ENCODE assay signal across 9 cellular contexts in the genomic region with DNA sequence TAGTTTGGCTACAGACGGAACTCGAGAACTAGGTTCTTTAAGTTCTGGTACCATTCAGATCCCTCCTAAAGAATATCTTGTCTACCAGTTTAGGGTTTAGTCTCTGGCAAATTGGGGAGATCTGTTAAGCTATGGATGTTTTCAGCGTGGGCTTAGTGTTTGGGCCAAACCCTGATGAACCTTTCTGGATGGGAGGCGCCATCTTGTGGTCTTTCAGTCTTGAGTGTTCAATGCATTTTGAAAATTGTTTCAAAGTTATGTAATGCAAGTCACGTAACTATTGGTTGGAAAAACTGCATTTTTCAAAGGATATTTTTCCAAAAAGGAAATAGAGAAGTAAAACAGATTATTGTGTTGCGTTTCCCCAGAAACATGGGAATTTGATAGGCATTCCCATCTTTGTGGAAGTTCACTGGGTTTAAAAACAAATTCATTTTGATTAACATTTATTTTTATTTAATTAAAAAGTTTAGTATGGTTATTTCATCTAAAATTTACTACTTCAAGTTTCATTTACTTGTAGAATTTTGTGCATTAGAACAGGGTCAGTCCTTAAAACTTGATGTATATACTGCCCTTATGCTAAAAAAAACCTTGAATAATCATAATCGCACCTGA.
DNase-seq lines count a peak whose midpoint lies in the region; ATAC-seq, FAIRE-seq and TF ChIP-seq lines count a peak whose summit lies in the region.
"Had no signal": no experiment of that assay in that cellular context is flagged by ENCODE, and none has a peak within 500 bp of the region (broad histone marks: within the 10 kb centered on the region; RNA-seq: fewer than 3 reads in every experiment).

No MANE protein-coding gene starts in this region.

- H3K4me1 Mint-ChIP-seq in neural progenitor cell = peaks cover 2% of the 10 kb centered on the region
- H3K4me1 Mint-ChIP-seq: activated naive CD8-positive, alpha-beta T cell treated with anti-CD3 and anti-CD28 coated beads, Interleukin-2, amount 10 ng/mL, durations not matched to agents 7 days and 5 days had no signal

- no peak overlapping the region for H3K4me3 Mint-ChIP-seq in neural progenitor cell
- H3K4me3 Mint-ChIP-seq: activated naive CD8-positive, alpha-beta T cell treated with anti-CD3 and anti-CD28 coated beads, Interleukin-2, amount 10 ng/mL, durations not matched to agents 7 days and 5 days had no signal

- TF ChIP-seq CTCF in Peyer's patch (IDR thresholded peaks at IDR 0.05) (peak in 4 of 6 experiments; percentile 33 to 48 (median 40)), epithelial cell of proximal tubule (conservative IDR thresholded peaks at IDR 0.05; ENCODE audit: low read depth, low read length) (peak; percentile 89), neural progenitor cell (IDR thresholded peaks at IDR 0.05) (peak; percentile 78)

- FAIRE-seq in HTR-8/SVneo (lab: Jason Lieb, UNC) = no peak

- H3K4me1 ChIP-seq in Peyer's patch (no peaks in the 10 kb centered on the region), neural progenitor cell (no peaks in the 10 kb centered on the region)

- peak; percentile 46 to 74 for DNase-seq in NCI-H524 (lab: John Stamatoyannopoulos, UW)
- no peak for DNase-seq in NCI-H524 treated with DMSO at 0.1 percent for 48 hours (lab: John Stamatoyannopoulos, UW)
- peak; percentile 27 for DNase-seq in HTR-8/SVneo (ENCODE audit: insufficient read length, low spot score)
- peak in 2 of 3 donors; percentile 36 to 51 for DNase-seq in Peyer's patch
- DNase-seq in epithelial cell of proximal tubule (ENCODE audit: low read depth) = peak; percentile 7
- peak; percentile 71 for DNase-seq in neural progenitor cell (ENCODE audit: low spot score)
- DNase-seq: activated naive CD8-positive, alpha-beta T cell treated with anti-CD3 and anti-CD28 coated beads, Interleukin-2, amount 10 ng/mL, durations not matched to agents 7 days and 5 days had no signal

- no peak overlapping the region for H3K9ac ChIP-seq in neural progenitor cell

- H3K27me3 ChIP-seq in Peyer's patch = no peaks in the 10 kb centered on the region
- no peaks in the 10 kb centered on the region for H3K27me3 ChIP-seq in neural progenitor cell

- H3K4me2 ChIP-seq in neural progenitor cell = no peak overlapping the region

- H3F3A ChIP-seq in neural progenitor cell (ENCODE audit: low read depth) = no peaks in the 10 kb centered on the region

- no peaks in the 10 kb centered on the region for H3K27me3 Mint-ChIP-seq in neural progenitor cell (ENCODE audit: insufficient read depth, low read depth)

- H3K36me3 Mint-ChIP-seq in neural progenitor cell = no peaks in the 10 kb centered on the region
- H3K36me3 Mint-ChIP-seq: activated naive CD8-positive, alpha-beta T cell treated with anti-CD3 and anti-CD28 coated beads, Interleukin-2, amount 10 ng/mL, durations not matched to agents 7 days and 5 days had no signal

- ATAC-seq in GM19463 (IDR thresholded peaks at IDR 0.05; ENCODE audit: unreplicated experiment) = no peak
- no peak for ATAC-seq in GM18517 (IDR thresholded peaks at IDR 0.05; ENCODE audit: unreplicated experiment)

- H3K9me3 ChIP-seq in Peyer's patch (no peaks in the 10 kb centered on the region), neural progenitor cell (ENCODE audit: low read depth) (no peaks in the 10 kb centered on the region)

- no peaks in the 10 kb centered on the region for H3K79me2 ChIP-seq in neural progenitor cell (ENCODE audit: low read depth)

- H3K27ac ChIP-seq in Peyer's patch = no peak overlapping the region
- H3K27ac ChIP-seq in neural progenitor cell = no peak overlapping the region

- no peak overlapping the region for H3K4me3 ChIP-seq in Peyer's patch
- H3K4me3 ChIP-seq in epithelial cell of proximal tubule (ENCODE audit: low read depth, low read length) = no peak overlapping the region
- H3K4me3 ChIP-seq in neural progenitor cell = no peak overlapping the region

- H4K20me1 ChIP-seq in neural progenitor cell (ENCODE audit: low read depth) = no peaks in the 10 kb centered on the region

- H3K36me3 ChIP-seq in Peyer's patch = no peaks in the 10 kb centered on the region
- no peaks in the 10 kb centered on the region for H3K36me3 ChIP-seq in neural progenitor cell

- H3K27ac Mint-ChIP-seq in neural progenitor cell = no peak overlapping the region
- H3K27ac Mint-ChIP-seq: activated naive CD8-positive, alpha-beta T cell treated with anti-CD3 and anti-CD28 coated beads, Interleukin-2, amount 10 ng/mL, durations not matched to agents 7 days and 5 days had no signal

- H2AFZ ChIP-seq in neural progenitor cell (replicated peaks) = peak overlapping the region; percentile 30

- no peak for TF ChIP-seq POLR2A in Peyer's patch (IDR thresholded peaks at IDR 0.05)

- no peaks in the 10 kb centered on the region for H3K9me3 Mint-ChIP-seq in neural progenitor cell
- H3K9me3 Mint-ChIP-seq: activated naive CD8-positive, alpha-beta T cell treated with anti-CD3 and anti-CD28 coated beads, Interleukin-2, amount 10 ng/mL, durations not matched to agents 7 days and 5 days had no signal
